20 cellular contexts compared by ENCODE assay signal in genomic region chr22:24731786-24732185, GRCh38. TPM values are rescaled to one million over a fixed set of nuclear protein-coding genes. Genes with fewer than 3 reads are reported as not detected.
"Had no signal": no experiment of that assay in that cellular context is flagged by ENCODE, and none has a peak within 500 bp of the region (broad histone marks: within the 10 kb centered on the region; RNA-seq: fewer than 3 reads in every experiment).

No MANE protein-coding gene starts in this region.

- ATAC-seq: activated CD8-positive, alpha-beta T cell treated with anti-CD3 and anti-CD28 coated beads for 36 hours; activated naive CD4-positive, alpha-beta T cell treated with anti-CD3 and anti-CD28 coated beads, Interleukin-2, amount 50 U/mL, for 72 hours; activated T-cell treated with anti-CD3 and anti-CD28 coated beads, Interleukin-2, amount 50 U/mL, for 72 hours; left colon; lower lobe of right lung; sciatic nerve; T-helper 17 cell had no signal

- H3K4me3 ChIP-seq: lower lobe of right lung, ovary, spleen, thyroid gland had no signal

- H3K9me3 Mint-ChIP-seq: activated B cell treated with CpG ODN at 0.5 μM for 24 hours; activated CD8-positive, alpha-beta T cell treated with anti-CD3 and anti-CD28 coated beads for 36 hours; activated naive CD4-positive, alpha-beta T cell treated with anti-CD3 and anti-CD28 coated beads, Interleukin-2, amount 50 U/mL, for 72 hours; activated T-cell treated with anti-CD3 and anti-CD28 coated beads, Interleukin-2, amount 50 U/mL, for 72 hours; dendritic cell treated with granulocyte-macrophage colony-stimulating factor and Interleukin-4, amounts not matched to agents 40 ng/mL and 50 ng/mL, for 4 days had no signal

- H3K27ac Mint-ChIP-seq: activated B cell treated with CpG ODN at 0.5 μM for 24 hours; activated CD8-positive, alpha-beta T cell treated with anti-CD3 and anti-CD28 coated beads for 36 hours; activated naive CD4-positive, alpha-beta T cell treated with anti-CD3 and anti-CD28 coated beads, Interleukin-2, amount 50 U/mL, for 72 hours; activated T-cell treated with anti-CD3 and anti-CD28 coated beads, Interleukin-2, amount 50 U/mL, for 72 hours; dendritic cell treated with granulocyte-macrophage colony-stimulating factor and Interleukin-4, amounts not matched to agents 40 ng/mL and 50 ng/mL, for 4 days; T-helper 17 cell had no signal

- H3K27me3 Mint-ChIP-seq: brain had no signal

- H3K4me3 Mint-ChIP-seq: activated B cell treated with CpG ODN at 0.5 μM for 24 hours; activated CD8-positive, alpha-beta T cell treated with anti-CD3 and anti-CD28 coated beads for 36 hours; activated T-cell treated with anti-CD3 and anti-CD28 coated beads, Interleukin-2, amount 50 U/mL, for 72 hours; brain; dendritic cell treated with granulocyte-macrophage colony-stimulating factor and Interleukin-4, amounts not matched to agents 40 ng/mL and 50 ng/mL, for 4 days; endodermal cell; T-helper 17 cell had no signal

- H3K36me3 Mint-ChIP-seq: activated naive CD4-positive, alpha-beta T cell treated with anti-CD3 and anti-CD28 coated beads, Interleukin-2, amount 50 U/mL, for 72 hours; brain had no signal

- H3K4me1 Mint-ChIP-seq: activated B cell treated with CpG ODN at 0.5 μM for 24 hours had no signal

- DNase-seq: activated B cell treated with CpG ODN at 0.5 μM for 24 hours; activated CD4-positive, alpha-beta T cell treated with anti-CD3 and anti-CD28 coated beads for 48 hours; activated CD8-positive, alpha-beta T cell treated with anti-CD3 and anti-CD28 coated beads for 36 hours; activated gamma-delta T cell; activated T-cell treated with anti-CD3 and anti-CD28 coated beads, Interleukin-2, amount 50 U/mL, for 72 hours; amniotic stem cell; endodermal cell; left colon; lower lobe of right lung; midbrain; ovary; spleen; stimulated activated CD4-positive, alpha-beta T cell treated with anti-CD3 and anti-CD28 coated beads, Interleukin-1b, Interleukin-23, amount 100 ng/mL, for 48 hours; T-helper 17 cell; thyroid gland had no signal

RNA-seq across cellular contexts. Expression of gene PIWIL3, which starts 42.7 kb away (rescaled TPM):
- total RNA-seq: activated B cell treated with CpG ODN at 0.5 μM for 24 hours; activated CD8-positive, alpha-beta T cell treated with anti-CD3 and anti-CD28 coated beads for 36 hours; activated naive CD4-positive, alpha-beta T cell treated with anti-CD3 and anti-CD28 coated beads, Interleukin-2, amount 50 U/mL, for 72 hours; activated T-cell treated with anti-CD3 and anti-CD28 coated beads, Interleukin-2, amount 50 U/mL, for 72 hours; endodermal cell; left colon; lower lobe of right lung; sciatic nerve; spleen; T-helper 17 cell; thyroid gland; urinary bladder had no signal
